In the genomic region with DNA sequence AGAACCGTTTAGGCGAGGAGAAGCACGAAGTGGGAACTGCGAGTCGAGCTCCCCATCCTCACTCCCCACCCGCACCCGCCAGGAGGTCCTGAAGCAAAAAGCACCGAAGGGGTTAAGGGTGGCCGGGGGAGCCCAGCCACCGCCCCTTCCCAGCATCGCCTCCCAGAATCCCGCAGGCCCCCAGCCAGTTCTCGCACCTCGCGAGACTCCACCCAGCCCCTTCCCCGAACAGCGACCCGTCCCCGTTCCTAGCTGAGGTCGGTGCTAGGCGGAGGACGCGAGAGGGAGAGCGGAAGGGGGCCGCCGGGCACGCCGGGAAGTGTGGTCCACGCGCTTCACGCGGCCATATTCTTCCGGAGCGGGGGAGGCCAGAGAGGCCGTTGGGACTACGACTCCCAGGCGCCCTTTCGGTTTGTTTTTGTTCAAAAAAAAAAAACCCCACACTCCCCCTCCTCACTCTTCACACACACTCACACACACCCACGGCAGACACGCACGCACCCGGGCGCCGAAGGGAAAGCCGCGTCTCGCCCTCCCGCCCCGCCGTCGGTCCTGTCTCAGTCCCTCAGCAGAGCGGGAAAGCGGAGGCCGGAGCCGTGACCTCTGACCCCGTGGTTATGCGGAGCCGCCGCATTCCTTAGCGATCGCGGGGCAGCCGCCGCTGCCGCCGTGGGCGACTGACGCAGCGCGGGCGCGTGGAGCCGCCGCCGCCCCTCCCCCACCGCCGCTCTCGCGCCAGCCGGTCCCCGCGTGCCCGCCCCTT, we compare ENCODE assay signal across 1 cellular context.
TF ChIP-seq lines count a peak whose summit lies in the region.

TSS of gene ASXL1 (plus strand) at position 463 of the 763 bp plus-strand sequence. CDS start 445 bp downstream, outside the sequence.

TF ChIP-seq in K562, 482 proteins besides CTCF, POLR2A, EP300 and RAD21 (continued from another document and continues in another):
- TF ChIP-seq, protein P1, sequence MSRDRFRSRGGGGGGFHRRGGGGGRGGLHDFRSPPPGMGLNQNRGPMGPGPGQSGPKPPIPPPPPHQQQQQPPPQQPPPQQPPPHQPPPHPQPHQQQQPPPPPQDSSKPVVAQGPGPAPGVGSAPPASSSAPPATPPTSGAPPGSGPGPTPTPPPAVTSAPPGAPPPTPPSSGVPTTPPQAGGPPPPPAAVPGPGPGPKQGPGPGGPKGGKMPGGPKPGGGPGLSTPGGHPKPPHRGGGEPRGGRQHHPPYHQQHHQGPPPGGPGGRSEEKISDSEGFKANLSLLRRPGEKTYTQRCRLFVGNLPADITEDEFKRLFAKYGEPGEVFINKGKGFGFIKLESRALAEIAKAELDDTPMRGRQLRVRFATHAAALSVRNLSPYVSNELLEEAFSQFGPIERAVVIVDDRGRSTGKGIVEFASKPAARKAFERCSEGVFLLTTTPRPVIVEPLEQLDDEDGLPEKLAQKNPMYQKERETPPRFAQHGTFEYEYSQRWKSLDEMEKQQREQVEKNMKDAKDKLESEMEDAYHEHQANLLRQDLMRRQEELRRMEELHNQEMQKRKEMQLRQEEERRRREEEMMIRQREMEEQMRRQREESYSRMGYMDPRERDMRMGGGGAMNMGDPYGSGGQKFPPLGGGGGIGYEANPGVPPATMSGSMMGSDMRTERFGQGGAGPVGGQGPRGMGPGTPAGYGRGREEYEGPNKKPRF (IDR thresholded peaks at IDR 0.05; ENCODE audit: low read depth, low read length): no peak
- TF ChIP-seq ZBTB33 (CRISPR knock-in tag; IDR thresholded peaks at IDR 0.05): no peak
- TF ChIP-seq HSF4 (CRISPR knock-in tag; IDR thresholded peaks at IDR 0.05; ENCODE audit: borderline replicate concordance): no peak
- TF ChIP-seq SUPT5H (IDR thresholded peaks at IDR 0.05): peak; percentile 79; the same call in 1 of the 2 replicates
- TF ChIP-seq ATF4 (CRISPR knock-in tag; IDR thresholded peaks at IDR 0.05): 0 out of 2 replicates have a peak, but pooled peaks have one; percentile 13
- TF ChIP-seq CC2D1A (IDR thresholded peaks at IDR 0.05): no peak
- TF ChIP-seq ZNF511 (CRISPR knock-in tag; IDR thresholded peaks at IDR 0.05): no peak; the same call in 1 of the 2 replicates
- TF ChIP-seq ZBTB34 (CRISPR knock-in tag; IDR thresholded peaks at IDR 0.05): no peak
- TF ChIP-seq ZC3H8 (IDR thresholded peaks at IDR 0.05): no peak
- TF ChIP-seq MED1 (CRISPR knock-in tag; IDR thresholded peaks at IDR 0.05; ENCODE audit: borderline replicate concordance): no peak
- 0 out of 4 replicates have a peak, but pooled peaks of 1 of the 2 experiments have one; percentile 5 for TF ChIP-seq RCOR1 (IDR thresholded peaks at IDR 0.05; ENCODE audit: borderline replicate concordance in 1 of 2, low read depth in 2 of 2, low read length in 2 of 2)
- TF ChIP-seq MEF2A (IDR thresholded peaks at IDR 0.05; ENCODE audit: control insufficient read depth, low read depth, low read length): no peak
- no peak for TF ChIP-seq ZNF695 (CRISPR knock-in tag; IDR thresholded peaks at IDR 0.05)
- no peak for TF ChIP-seq ZNF3 (CRISPR knock-in tag; IDR thresholded peaks at IDR 0.05)
- TF ChIP-seq ZNF217 (CRISPR knock-in tag; IDR thresholded peaks at IDR 0.05): no peak
- peak; percentile 94 for TF ChIP-seq GABPB1 (CRISPR knock-in tag; IDR thresholded peaks at IDR 0.05)
- no peak for TF ChIP-seq RBM14 (IDR thresholded peaks at IDR 0.05; ENCODE audit: borderline replicate concordance, insufficient read depth, low read depth, low read length)
- peak; percentile 46; the same call in 1 of the 2 replicates for TF ChIP-seq BHLHE40 (IDR thresholded peaks at IDR 0.05; ENCODE audit: low read length)
- TF ChIP-seq ZNF184 (CRISPR knock-in tag; IDR thresholded peaks at IDR 0.05): no peak
- TF ChIP-seq HDAC1 (IDR thresholded peaks at IDR 0.05): peak in 1 of 2 experiments; percentile 84; a peak in 2 of 4 replicates
- TF ChIP-seq CREM (IDR thresholded peaks at IDR 0.05; ENCODE audit: low read depth): peak; percentile 78
- TF ChIP-seq ZNF146 (CRISPR knock-in tag; IDR thresholded peaks at IDR 0.05; ENCODE audit: unreplicated experiment): no peak
- TF ChIP-seq, protein P2, sequence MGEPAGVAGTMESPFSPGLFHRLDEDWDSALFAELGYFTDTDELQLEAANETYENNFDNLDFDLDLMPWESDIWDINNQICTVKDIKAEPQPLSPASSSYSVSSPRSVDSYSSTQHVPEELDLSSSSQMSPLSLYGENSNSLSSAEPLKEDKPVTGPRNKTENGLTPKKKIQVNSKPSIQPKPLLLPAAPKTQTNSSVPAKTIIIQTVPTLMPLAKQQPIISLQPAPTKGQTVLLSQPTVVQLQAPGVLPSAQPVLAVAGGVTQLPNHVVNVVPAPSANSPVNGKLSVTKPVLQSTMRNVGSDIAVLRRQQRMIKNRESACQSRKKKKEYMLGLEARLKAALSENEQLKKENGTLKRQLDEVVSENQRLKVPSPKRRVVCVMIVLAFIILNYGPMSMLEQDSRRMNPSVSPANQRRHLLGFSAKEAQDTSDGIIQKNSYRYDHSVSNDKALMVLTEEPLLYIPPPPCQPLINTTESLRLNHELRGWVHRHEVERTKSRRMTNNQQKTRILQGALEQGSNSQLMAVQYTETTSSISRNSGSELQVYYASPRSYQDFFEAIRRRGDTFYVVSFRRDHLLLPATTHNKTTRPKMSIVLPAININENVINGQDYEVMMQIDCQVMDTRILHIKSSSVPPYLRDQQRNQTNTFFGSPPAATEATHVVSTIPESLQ (CRISPR knock-in tag; IDR thresholded peaks at IDR 0.05): 0 out of 2 replicates have a peak, but pooled peaks have one; percentile 29
- TF ChIP-seq MYNN (IDR thresholded peaks at IDR 0.05): no peak
- TF ChIP-seq MYNN (CRISPR knock-in tag; IDR thresholded peaks at IDR 0.05): no peak
- no peak for TF ChIP-seq JUNB (CRISPR knock-in tag; conservative IDR thresholded peaks at IDR 0.05)
- TF ChIP-seq, protein P3, sequence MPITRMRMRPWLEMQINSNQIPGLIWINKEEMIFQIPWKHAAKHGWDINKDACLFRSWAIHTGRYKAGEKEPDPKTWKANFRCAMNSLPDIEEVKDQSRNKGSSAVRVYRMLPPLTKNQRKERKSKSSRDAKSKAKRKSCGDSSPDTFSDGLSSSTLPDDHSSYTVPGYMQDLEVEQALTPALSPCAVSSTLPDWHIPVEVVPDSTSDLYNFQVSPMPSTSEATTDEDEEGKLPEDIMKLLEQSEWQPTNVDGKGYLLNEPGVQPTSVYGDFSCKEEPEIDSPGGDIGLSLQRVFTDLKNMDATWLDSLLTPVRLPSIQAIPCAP (CRISPR knock-in tag; IDR thresholded peaks at IDR 0.05; ENCODE audit: borderline replicate concordance): no peak
- TF ChIP-seq HMBOX1 (IDR thresholded peaks at IDR 0.05): peak; percentile 81; the same call in 1 of the 2 replicates
- no peak for TF ChIP-seq NR1H2 (CRISPR knock-in tag; IDR thresholded peaks at IDR 0.05)
- TF ChIP-seq, protein P4, sequence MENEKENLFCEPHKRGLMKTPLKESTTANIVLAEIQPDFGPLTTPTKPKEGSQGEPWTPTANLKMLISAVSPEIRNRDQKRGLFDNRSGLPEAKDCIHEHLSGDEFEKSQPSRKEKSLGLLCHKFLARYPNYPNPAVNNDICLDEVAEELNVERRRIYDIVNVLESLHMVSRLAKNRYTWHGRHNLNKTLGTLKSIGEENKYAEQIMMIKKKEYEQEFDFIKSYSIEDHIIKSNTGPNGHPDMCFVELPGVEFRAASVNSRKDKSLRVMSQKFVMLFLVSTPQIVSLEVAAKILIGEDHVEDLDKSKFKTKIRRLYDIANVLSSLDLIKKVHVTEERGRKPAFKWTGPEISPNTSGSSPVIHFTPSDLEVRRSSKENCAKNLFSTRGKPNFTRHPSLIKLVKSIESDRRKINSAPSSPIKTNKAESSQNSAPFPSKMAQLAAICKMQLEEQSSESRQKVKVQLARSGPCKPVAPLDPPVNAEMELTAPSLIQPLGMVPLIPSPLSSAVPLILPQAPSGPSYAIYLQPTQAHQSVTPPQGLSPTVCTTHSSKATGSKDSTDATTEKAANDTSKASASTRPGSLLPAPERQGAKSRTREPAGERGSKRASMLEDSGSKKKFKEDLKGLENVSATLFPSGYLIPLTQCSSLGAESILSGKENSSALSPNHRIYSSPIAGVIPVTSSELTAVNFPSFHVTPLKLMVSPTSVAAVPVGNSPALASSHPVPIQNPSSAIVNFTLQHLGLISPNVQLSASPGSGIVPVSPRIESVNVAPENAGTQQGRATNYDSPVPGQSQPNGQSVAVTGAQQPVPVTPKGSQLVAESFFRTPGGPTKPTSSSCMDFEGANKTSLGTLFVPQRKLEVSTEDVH (IDR thresholded peaks at IDR 0.05; ENCODE audit: low read depth, partially characterized antibody): peak; percentile 84
- no peak for TF ChIP-seq KDM1A (IDR thresholded peaks at IDR 0.05)
- TF ChIP-seq SMAD3 (CRISPR knock-in tag; conservative IDR thresholded peaks at IDR 0.05): no peak
- no peak for TF ChIP-seq ZNF707 (CRISPR knock-in tag; conservative IDR thresholded peaks at IDR 0.05)
- no peak for TF ChIP-seq SETDB1 (IDR thresholded peaks at IDR 0.05; ENCODE audit: low read length)
- no peak for TF ChIP-seq DNMT1 (IDR thresholded peaks at IDR 0.05)
- TF ChIP-seq ZFPM2 (CRISPR knock-in tag; IDR thresholded peaks at IDR 0.05): no peak
- TF ChIP-seq, protein P5, sequence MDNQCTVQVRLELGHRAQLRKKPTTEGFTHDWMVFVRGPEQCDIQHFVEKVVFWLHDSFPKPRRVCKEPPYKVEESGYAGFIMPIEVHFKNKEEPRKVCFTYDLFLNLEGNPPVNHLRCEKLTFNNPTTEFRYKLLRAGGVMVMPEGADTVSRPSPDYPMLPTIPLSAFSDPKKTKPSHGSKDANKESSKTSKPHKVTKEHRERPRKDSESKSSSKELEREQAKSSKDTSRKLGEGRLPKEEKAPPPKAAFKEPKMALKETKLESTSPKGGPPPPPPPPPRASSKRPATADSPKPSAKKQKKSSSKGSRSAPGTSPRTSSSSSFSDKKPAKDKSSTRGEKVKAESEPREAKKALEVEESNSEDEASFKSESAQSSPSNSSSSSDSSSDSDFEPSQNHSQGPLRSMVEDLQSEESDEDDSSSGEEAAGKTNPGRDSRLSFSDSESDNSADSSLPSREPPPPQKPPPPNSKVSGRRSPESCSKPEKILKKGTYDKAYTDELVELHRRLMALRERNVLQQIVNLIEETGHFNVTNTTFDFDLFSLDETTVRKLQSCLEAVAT (IDR thresholded peaks at IDR 0.05): peak in 1 of 2 experiments; percentile 56; a peak in 1 of 4 replicates
- no peak for TF ChIP-seq ESRRB (CRISPR knock-in tag; IDR thresholded peaks at IDR 0.05; ENCODE audit: borderline replicate concordance)
- peak; percentile 90; the same call in 1 of the 2 replicates for TF ChIP-seq TARDBP (IDR thresholded peaks at IDR 0.05)
- TF ChIP-seq CHD2 (IDR thresholded peaks at IDR 0.05; ENCODE audit: low read depth, low read length): peak; percentile 100
- TF ChIP-seq ADNP (tag; IDR thresholded peaks at IDR 0.05): no peak
